In the genomic region with DNA sequence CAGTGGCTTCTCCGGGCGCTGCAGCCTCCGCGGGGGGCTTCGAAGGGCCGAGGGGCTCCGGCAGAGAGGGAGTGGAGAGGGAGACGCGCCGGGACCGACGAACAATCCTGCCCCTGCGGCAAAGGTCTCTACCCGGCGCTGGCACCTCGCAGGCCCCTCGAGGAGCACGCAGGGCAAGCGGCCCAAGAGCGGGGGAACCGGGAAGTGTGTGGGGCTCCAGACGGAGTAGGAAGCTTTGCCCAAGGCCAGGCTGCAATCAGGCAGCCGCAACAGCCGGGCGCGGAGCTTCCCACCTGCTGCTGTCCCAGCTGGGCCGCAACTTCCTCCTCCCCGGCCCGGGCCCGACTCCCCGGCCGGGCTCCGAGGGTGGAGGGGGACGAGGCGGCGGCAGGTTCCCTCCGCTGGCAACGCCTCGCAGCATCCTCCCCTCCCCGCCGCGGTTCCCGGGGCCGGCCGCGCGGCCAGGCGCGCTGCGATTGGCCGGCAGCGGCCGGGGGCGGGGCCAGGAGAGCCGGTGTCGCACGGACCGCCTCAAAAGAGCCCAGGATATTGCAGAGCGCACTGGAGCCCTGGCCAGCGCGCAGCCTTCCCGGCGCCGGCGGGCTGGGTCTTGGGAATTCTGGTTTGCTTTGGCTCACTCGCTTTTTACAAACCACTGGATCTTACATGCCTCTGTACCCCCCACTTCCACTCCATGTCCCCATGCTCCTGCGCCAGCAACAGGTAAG, we compare ENCODE assay signal across 9 cellular contexts. TPM values are rescaled to one million over a fixed set of nuclear protein-coding genes. Genes with fewer than 3 reads are reported as not detected.
DNase-seq lines count a peak whose midpoint lies in the region; ATAC-seq, FAIRE-seq and TF ChIP-seq lines count a peak whose summit lies in the region.
"Had no signal": no experiment of that assay in that cellular context is flagged by ENCODE, and none has a peak within 500 bp of the region (broad histone marks: within the 10 kb centered on the region; RNA-seq: fewer than 3 reads in every experiment).

A gene (plus strand): TSS at position 554 of the 728 bp plus-strand sequence. CDS start 5,508 bp downstream, outside the sequence.

- ATAC-seq in HG02798 (IDR thresholded peaks at IDR 0.05; ENCODE audit: poor library complexity, unreplicated experiment): peak; percentile 97

- H3K27ac ChIP-seq in keratinocyte (ENCODE audit: control insufficient read depth, insufficient read depth, low read length) (no peak within 1 kb of the TSS), small intestine (ENCODE audit: low read depth in 1 of 2, low read length in 1 of 2) (peak within 1 kb of the TSS; percentile 34 to 82)

- 0 to 1% (median 0%) methylated on average over 48 to 67 of the region's 67 CpGs for WGBS in small intestine, 3 donors

- H3K4me3 ChIP-seq in keratinocyte (ENCODE audit: control insufficient read depth in 2 of 3, extremely low read depth in 1 of 3, insufficient read depth in 2 of 3, low read depth in 1 of 3, low read length in 3 of 3) (peak within 1 kb of the TSS; percentile 57 to 65 (median 61)), small intestine (ENCODE audit: low read depth in 1 of 2, low read length in 2 of 2) (peak within 1 kb of the TSS; percentile 56 to 71)

- H3K36me3 ChIP-seq in keratinocyte (ENCODE audit: control insufficient read depth in 2 of 2, extremely low read depth in 1 of 2, insufficient read depth in 2 of 2, low read length in 2 of 2) (no peaks in the 10 kb centered on the region), small intestine (ENCODE audit: control insufficient read depth in 2 of 2, insufficient read depth in 2 of 2, low read length in 2 of 2) (no peaks in the 10 kb centered on the region)

- H2AFZ ChIP-seq in keratinocyte (ENCODE audit: control insufficient read depth, low read length): peak within 1 kb of the TSS; percentile 68

- H3K27me3 ChIP-seq in keratinocyte (ENCODE audit: control insufficient read depth, extremely low read depth, insufficient read depth, low read length) (peaks cover 10% of the 10 kb centered on the region), small intestine (ENCODE audit: control insufficient read depth in 2 of 2, insufficient read depth in 2 of 2, low read length in 2 of 2) (no peaks in the 10 kb centered on the region)

- H3K9me3 ChIP-seq in keratinocyte (ENCODE audit: control insufficient read depth, low read depth, low read length) (no peaks in the 10 kb centered on the region), small intestine (ENCODE audit: control insufficient read depth, low read depth) (no peaks in the 10 kb centered on the region)

- H3K4me1 ChIP-seq in keratinocyte (ENCODE audit: control insufficient read depth, extremely low read depth, insufficient read depth, low read length) (peaks cover 20% of the 10 kb centered on the region), small intestine (ENCODE audit: control insufficient read depth in 2 of 2, insufficient read depth in 1 of 2, low read depth in 1 of 2, low read length in 1 of 2) (no peaks in the 10 kb centered on the region)

- H4K20me1 ChIP-seq in keratinocyte (ENCODE audit: control insufficient read depth, extremely low read depth, insufficient read depth, low read length): no peaks in the 10 kb centered on the region

- DNase-seq in NCI-H1694 treated with DMSO at 0.1 percent for 48 hours (lab: John Stamatoyannopoulos, UW) (peak; percentile 11), NCI-H1694 (lab: John Stamatoyannopoulos, UW) (no peak), NCI-H1417 (lab: John Stamatoyannopoulos, UW) (peak; percentile 87 to 91 (median 88)), T-helper 1 cell (peak in 3 of 5 donors; percentile 3 to 61 (median 12)), cerebellum (ENCODE audit: low spot score) (peak; percentile 59), keratinocyte (ENCODE audit: low read depth, low spot score) (no peak), small intestine (peak; percentile 87)

- FAIRE-seq in keratinocyte (lab: Jason Lieb, UNC) (no peak), small intestine (lab: Jason Lieb, UNC) (no peak)
- FAIRE-seq: A204.1 had no signal

- peak within 1 kb of the TSS; percentile 94 for H3K4me2 ChIP-seq in keratinocyte (ENCODE audit: control insufficient read depth, extremely low read depth, insufficient read depth, low read depth, low read length)

- no peaks in the 10 kb centered on the region for H3K9me1 ChIP-seq in keratinocyte (ENCODE audit: control insufficient read depth, extremely low read depth, insufficient read depth, low read length)

- TF ChIP-seq CTCF in keratinocyte (optimal IDR thresholded peaks at IDR 0.05 in 1 of 3, IDR thresholded peaks at IDR 0.05 in 1 of 3, conservative IDR thresholded peaks at IDR 0.05 in 1 of 3; ENCODE audit: extremely low read depth in 1 of 3, insufficient read depth in 2 of 3, low read length in 3 of 3): no peak

- dilution Hi-C loops in keratinocyte (cut with MboI; ENCODE audit: extremely low pct_ligation_motif_present, low sequenced_read_pairs): no loop called here

- H3K9ac ChIP-seq in keratinocyte (ENCODE audit: control insufficient read depth, extremely low read depth, insufficient read depth, low read length): peak within 1 kb of the TSS; percentile 24

- H3K79me2 ChIP-seq in keratinocyte (ENCODE audit: control insufficient read depth, insufficient read depth, low read length): no peaks in the 10 kb centered on the region

RNA-seq across cellular contexts. Expression of the gene that starts here (rescaled TPM):
- total RNA-seq in cerebellum: 5.4 TPM
- 0.09 to 0.12 TPM (median 0.11 TPM) in 3 replicates for polyA plus RNA-seq in keratinocyte
- polyA plus RNA-seq in keratinocyte (2011; ENCODE audit: low read depth): 0.17 TPM
- polyA plus RNA-seq in keratinocyte (2011; cell fraction: cytosol; rRNA removed): 0.02 and 0.03 TPM in 2 replicates
- polyA plus RNA-seq in keratinocyte (2011; cell fraction: nucleus; rRNA removed): 0.07 and 0.19 TPM in 2 replicates
- 0.14 and 0.20 TPM in 2 replicates for polyA plus RNA-seq in keratinocyte (2012; ENCODE audit: low replicate concordance)
- 0.66 to 2.4 TPM (median 0.70 TPM) in 3 replicates for polyA minus RNA-seq in keratinocyte
- polyA minus RNA-seq in keratinocyte (2011; cell fraction: cytosol; rRNA and poly(A)+ RNA removed): not detected
- 0.42 and 0.62 TPM in 2 replicates for polyA minus RNA-seq in keratinocyte (2011; cell fraction: nucleus; rRNA and poly(A)+ RNA removed)
- 1 to 10 TPM in 1 of 3 donors, under 1 TPM in 2; 0.27 to 1.6 (median 0.45) TPM for polyA plus RNA-seq in small intestine

Comparison
In these comparisons a context has a peak if more than half of its experiments do, and no peak if none do; other contexts are left out.
1. DNase-seq: peak in NCI-H1694 treated with DMSO at 0.1 percent for 48 hours (single experiment), NCI-H1417 (3 of 3), T-helper 1 cell (3 of 5), cerebellum (single experiment) and small intestine (single experiment); none in NCI-H1694 (single experiment) and keratinocyte (single experiment).